ENCODE assay signal across 10 cellular contexts in the genomic region with DNA sequence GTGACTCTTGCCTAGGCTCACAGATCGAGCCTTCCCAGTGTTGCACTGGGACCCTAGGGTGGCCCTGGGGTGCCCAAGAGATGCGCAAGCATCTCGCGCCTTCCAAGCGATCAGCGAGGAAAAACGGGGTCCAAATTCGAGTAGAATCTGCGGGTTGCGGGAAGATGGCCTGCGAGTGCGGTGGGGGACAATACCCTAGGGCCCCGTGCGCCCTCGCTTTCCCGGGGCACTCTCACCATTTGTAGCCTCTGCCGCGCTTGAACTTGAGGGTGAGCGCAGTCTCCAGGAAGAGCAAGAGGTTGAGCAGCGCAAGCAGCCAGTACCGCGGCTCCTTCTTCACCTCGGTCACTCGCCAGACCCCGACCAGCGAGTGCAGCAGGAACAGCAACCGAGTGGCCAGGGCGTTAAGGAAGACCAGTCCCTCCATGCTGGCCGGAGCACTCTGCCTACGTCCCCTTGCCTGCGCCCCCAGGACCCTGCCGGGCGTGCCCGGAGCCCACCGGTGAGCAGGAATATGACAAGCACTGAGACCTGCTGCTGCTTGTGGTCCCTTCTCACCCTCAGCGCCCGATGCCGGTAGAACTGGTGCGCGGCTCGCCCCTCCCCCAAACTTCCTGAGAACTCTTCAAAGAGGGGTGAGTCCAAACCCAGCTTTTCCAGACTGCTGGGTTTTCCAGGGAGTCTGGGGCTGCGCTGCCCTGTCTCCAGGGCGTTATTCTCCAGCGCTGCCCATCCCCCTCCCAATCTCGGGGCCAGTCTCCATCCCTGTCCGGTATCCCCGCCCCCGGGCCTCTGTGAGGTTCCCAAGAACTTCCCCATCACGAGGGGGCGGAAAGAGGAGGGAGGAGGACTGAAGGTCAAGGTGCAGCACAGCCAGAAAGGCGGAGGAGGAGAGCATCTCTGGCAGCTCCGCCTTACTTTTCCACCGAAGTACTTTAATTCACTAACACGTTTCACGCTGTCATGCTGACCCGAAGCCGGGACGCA. TPM values are rescaled to one million over a fixed set of nuclear protein-coding genes. Genes with fewer than 3 reads are reported as not detected.
A peak's percentile ranks its signal among the peaks of the same experiment; 100 is the strongest.
DNase-seq lines count a peak whose midpoint lies in the region; ATAC-seq and TF ChIP-seq lines count a peak whose summit lies in the region.
"Had no signal": no experiment of that assay in that cellular context is flagged by ENCODE, and none has a peak within 500 bp of the region (broad histone marks: within the 10 kb centered on the region; RNA-seq: fewer than 3 reads in every experiment).

A gene (minus strand): TSS at position 727 of the 987 bp plus-strand sequence. CDS start 300 bp downstream, at position 427.

- H3K4me3 ChIP-seq in dorsolateral prefrontal cortex (peak within 1 kb of the TSS; percentile 37 to 85 (median 65)), liver (ENCODE audit: low read depth in 1 of 3, low read length in 3 of 3) (peak within 1 kb of the TSS; percentile 12 to 43 (median 37)), testis (peak within 1 kb of the TSS; percentile 53 to 65)

- H3K9ac ChIP-seq in liver (ENCODE audit: low read depth in 1 of 2, low read length in 2 of 2), result no peak within 1 kb of the TSS

- no peak for TF ChIP-seq POLR2A in testis (IDR thresholded peaks at IDR 0.05)

- peak; percentile 25 for DNase-seq in DMS 273 (lab: John Stamatoyannopoulos, UW; ENCODE audit: unreplicated experiment)
- DNase-seq in DMS 273 treated with DMSO at 0.1 percent for 48 hours (lab: John Stamatoyannopoulos, UW), result no peak
- peak in 2 of 10 donors; percentile 27 to 42 for DNase-seq in dorsolateral prefrontal cortex
- peak; percentile 80 for DNase-seq in testis
- no peak for DNase-seq in HEK293T (ENCODE audit: extremely low spot score)

- POLR2A ChIA-PET in HEK293T (lab: Yijun Ruan, JAX), result no interaction called here

- no peak for ATAC-seq in HG03159 (IDR thresholded peaks at IDR 0.05; ENCODE audit: unreplicated experiment)
- no peak for ATAC-seq in HG03469 (IDR thresholded peaks at IDR 0.05; ENCODE audit: unreplicated experiment)

- H3K36me3 ChIP-seq in liver (ENCODE audit: control insufficient read depth in 4 of 4, insufficient read depth in 3 of 4, low read depth in 1 of 4, low read length in 3 of 4) (no peaks in the 10 kb centered on the region), testis (ENCODE audit: low read depth, missing control alignments) (no peaks in the 10 kb centered on the region)

- H3K27ac ChIP-seq in dorsolateral prefrontal cortex (peak within 1 kb of the TSS in 9 of 59 donors; percentile 5 to 70 (median 38)), liver (ENCODE audit: low read depth in 1 of 2, low read length in 2 of 2) (peak within 1 kb of the TSS; percentile 39 to 60), testis (peak within 1 kb of the TSS in 1 of 2 donors; percentile 52)
- H3K27ac ChIP-seq: 22Rv1, epithelial cell of prostate had no signal

- 4% methylated on average over 58 of the region's 58 CpGs for WGBS in liver
- WGBS in testis, 2 donors, result 3 to 5% methylated on average over 26 to 57 of the region's 58 CpGs

- intact Hi-C loops in dorsolateral prefrontal cortex (cut with DNase I) (no loop called here), testis (cut with DNase I; ENCODE audit: low total_unique reads) (no loop called here)

- TF ChIP-seq RAD21 in liver (IDR thresholded peaks at IDR 0.05), result no peak

- H3K9me3 ChIP-seq in liver (ENCODE audit: control insufficient read depth in 4 of 4, low read length in 3 of 4) (no peaks in the 10 kb centered on the region), testis (no peaks in the 10 kb centered on the region)

- H3K27me3 ChIP-seq in dorsolateral prefrontal cortex (peaks cover 0 to 15% (median 0%) of the 10 kb centered on the region in 45 donors), liver (ENCODE audit: control insufficient read depth in 4 of 4, insufficient read depth in 4 of 4, low read length in 3 of 4) (peaks cover 0 to 8% (median 2%) of the 10 kb centered on the region in 4 donors), testis (no peaks in the 10 kb centered on the region)

- no peak for TF ChIP-seq CTCF in dorsolateral prefrontal cortex (IDR thresholded peaks at IDR 0.05 in 54 of 56, conservative IDR thresholded peaks at IDR 0.05 in 2 of 56; ENCODE audit: low read depth in 1 of 56, partially characterized antibody in 56 of 56)
- TF ChIP-seq CTCF in liver (IDR thresholded peaks at IDR 0.05; ENCODE audit: low read depth, low read length, missing input control), result no peak
- TF ChIP-seq CTCF in testis (IDR thresholded peaks at IDR 0.05), result no peak

- H3K4me1 ChIP-seq in liver (ENCODE audit: control insufficient read depth in 4 of 4, insufficient read depth in 4 of 4, low read length in 3 of 4), result peaks cover 0 to 9% (median 4%) of the 10 kb centered on the region in 4 donors
- H3K4me1 ChIP-seq in testis, result no peaks in the 10 kb centered on the region

- CTCF ChIA-PET in HEK293T (lab: Yijun Ruan, JAX), result no interaction called here

TF ChIP-seq in liver, 16 proteins besides CTCF, POLR2A, EP300 and RAD21:
- TF ChIP-seq NR2F2 (IDR thresholded peaks at IDR 0.05), result peak; percentile 32
- no peak for TF ChIP-seq EGR1 (IDR thresholded peaks at IDR 0.05; ENCODE audit: low read depth in 2 of 2)
TF ChIP-seq in liver: peak in this region for 1.

TF ChIP-seq in HEK293T, 16 proteins besides CTCF, POLR2A, EP300 and RAD21:
- TF ChIP-seq TARDBP (IDR thresholded peaks at IDR 0.05) (no peak), NFRKB (IDR thresholded peaks at IDR 0.05) (no peak), LEF1 (IDR thresholded peaks at IDR 0.05; ENCODE audit: borderline replicate concordance) (no peak), FOXM1 (IDR thresholded peaks at IDR 0.05; ENCODE audit: borderline replicate concordance) (no peak), FOXK2 (IDR thresholded peaks at IDR 0.05) (no peak), FOXA1 (IDR thresholded peaks at IDR 0.05) (no peak), ZNF384 (IDR thresholded peaks at IDR 0.05) (no peak), HDGF (IDR thresholded peaks at IDR 0.05; ENCODE audit: borderline replicate concordance) (no peak)

RNA-seq across cellular contexts. Expression of the gene that starts here (rescaled TPM):
- total RNA-seq in dorsolateral prefrontal cortex, result 1 to 10 TPM in 39 of 120 experiments, under 1 TPM in 81; 0.19 to 4.5 (median 0.79) TPM
- 1 to 10 TPM; 1.7 to 5.5 TPM for total RNA-seq in liver
- under 1 TPM; 0.31 to 0.78 TPM for polyA plus RNA-seq in liver
- 10 to 100 TPM; 13.0 to 14.9 TPM for total RNA-seq in testis
- 13.6 TPM for polyA plus RNA-seq in testis (ENCODE audit: insufficient read depth, low read depth, low replicate concordance)

Comparison
In these comparisons a context has a peak if more than half of its experiments do, and no peak if none do; other contexts are left out.
1. DNase-seq: peak in DMS 273 (single experiment) and testis (single experiment); none in DMS 273 treated with DMSO at 0.1 percent for 48 hours (single experiment) and HEK293T (single experiment).
2. Peak in every context shown above with its lines, with median percentiles within 50 percentile points of each other: H3K4me3 ChIP-seq.